ENCODE assay signal across 7 cellular contexts in genomic region chr18:76349067-76349715, GRCh38.
A peak's percentile ranks its signal among the peaks of the same experiment; 100 is the strongest.
DNase-seq lines count a peak whose midpoint lies in the region; ATAC-seq, FAIRE-seq and TF ChIP-seq lines count a peak whose summit lies in the region.

No MANE protein-coding gene starts in this region.

- POLR2A ChIA-PET in HepG2 (lab: Yijun Ruan, JAX): no interaction called here

- H3K27me3 ChIP-seq in HepG2 (ENCODE audit: control insufficient read depth in 1 of 2, insufficient read depth in 2 of 2, low read length in 2 of 2): peaks cover 0 to 18% of the 10 kb centered on the region in 2 experiments; a peak in 3 of 5 replicates

- H3K27ac ChIP-seq in HepG2 (ENCODE audit: extremely low read length, insufficient read depth, low read length): no peak overlapping the region

- no peaks in the 10 kb centered on the region for H3K36me3 ChIP-seq in HepG2 (replicated peaks in 1 of 2; ENCODE audit: control insufficient read depth in 1 of 2, insufficient read depth in 2 of 2, low read length in 2 of 2)

- no peaks in the 10 kb centered on the region for H3K9me3 ChIP-seq in HepG2 (ENCODE audit: low read length)

- 8% methylated on average over 25 of the region's 29 CpGs for WGBS in HepG2 (ENCODE audit: low lambda C conversion rate)

- TF ChIP-seq EP300 in HepG2 (IDR thresholded peaks at IDR 0.05; ENCODE audit: low read depth in 2 of 2, low read length in 2 of 2) (no peak), HepG2 (CRISPR knock-in tag; IDR thresholded peaks at IDR 0.05; ENCODE audit: borderline replicate concordance) (no peak)

- H2AFZ ChIP-seq in HepG2 (ENCODE audit: low read length): no peak overlapping the region

- ATAC-seq in HG03139 (IDR thresholded peaks at IDR 0.05; ENCODE audit: unreplicated experiment) (peak; percentile 63), HepG2 (peak; percentile 11)

- TF ChIP-seq RAD21 in HepG2 (CRISPR knock-in tag; IDR thresholded peaks at IDR 0.05): peak; percentile 58; the same call in 1 of the 2 replicates

- TF ChIP-seq POLR2A in HepG2 (IDR thresholded peaks at IDR 0.05; ENCODE audit: insufficient read depth in 1 of 2, low read depth in 2 of 2, low read length in 2 of 2): no peak

- peaks cover 49% of the 10 kb centered on the region for H3K4me1 ChIP-seq in HepG2 (ENCODE audit: insufficient read depth, low read length)

- intact Hi-C loops in HepG2 (cut with micrococcal nuclease; ENCODE audit: unreplicated experiment): loop anchor here (1.0 to 5.0 kb wide), 3 partner anchors 179 to 1692 kb away; no protein-coding TSS in a partner anchor

- TF ChIP-seq CTCF in GM13976 (IDR thresholded peaks at IDR 0.05; ENCODE audit: borderline replicate concordance, control extremely low read depth, extremely low read depth, insufficient read depth, missing control alignments) (peak; percentile 82), HepG2 (CRISPR knock-in tag; IDR thresholded peaks at IDR 0.05) (peak; percentile 90)

- no peaks in the 10 kb centered on the region for H4K20me1 ChIP-seq in HepG2 (ENCODE audit: insufficient read depth, low read length)

- CTCF ChIA-PET in HepG2 (lab: Yijun Ruan, JAX; ENCODE audit: low intra/inter-chr PET ratio, low total read pairs): interaction anchor here (1.3 to 1.9 kb wide), 2 partner anchors 180 to 464 kb away, joined by 5 to 7 read pairs; no protein-coding TSS in a partner anchor

- H3K9ac ChIP-seq in HepG2 (ENCODE audit: insufficient read depth, low read depth, low read length): no peak overlapping the region

- no TSS peak for BruUV-seq in HepG2 (replicated peaks; lab: Mats Ljungman, UMichigan)

- no peaks in the 10 kb centered on the region for H3K79me2 ChIP-seq in HepG2 (ENCODE audit: insufficient read depth, low read length)

- H3K4me2 ChIP-seq in HepG2 (ENCODE audit: low read depth, low read length): peak overlapping the region; percentile 96

- in situ Hi-C loops in GM13976 (cut with MboI; ENCODE audit: low sequenced_read_pairs, unreplicated experiment): no loop called here
- in situ Hi-C loops in HepG2 (cut with HindIII; ENCODE audit: extremely low pct_ligation_motif_present, low pct_unique_long_range_greater_than_20kb): loop anchor here (10.0 kb wide), 2 partner anchors 184 to 464 kb away; no protein-coding TSS in a partner anchor

- FAIRE-seq in HepG2 (lab: Jason Lieb, UNC): peak; percentile 74

- peak; percentile 86 for DNase-seq in GM13976 (ENCODE audit: low spot score)
- peak; percentile 11 for DNase-seq in NCI-H226
- DNase-seq in activated CD4-positive, CD25-positive, alpha-beta regulatory T cell treated with anti-CD3 and anti-CD28 coated beads, Interleukin-2, amount 50 U/mL, for 72 hours: peak; percentile 59
- peak; percentile 66 for DNase-seq in cerebellum (ENCODE audit: low spot score)
- DNase-seq in HepG2 (ENCODE audit: low spot score): peak; percentile 67
- peak; percentile 43 to 48 for DNase-seq in stimulated activated CD4-positive, alpha-beta T cell treated with anti-CD3 and anti-CD28 coated beads, Interleukin-4, amount 100 ng/mL, for 4 hours

- peak overlapping the region; percentile 20 to 69 (median 41); a peak in 5 of 6 replicates for H3K4me3 ChIP-seq in HepG2 (replicated peaks in 1 of 3; ENCODE audit: insufficient read depth in 1 of 3, low read depth in 2 of 3, low read length in 3 of 3)

TF ChIP-seq in HepG2, 621 proteins besides CTCF, POLR2A, EP300 and RAD21 (continues in another document):
- TF ChIP-seq ZNF337 (CRISPR knock-in tag; IDR thresholded peaks at IDR 0.05; ENCODE audit: borderline replicate concordance, low read depth) (0 out of 2 replicates have a peak, but pooled peaks have one; percentile 56), POLR2AphosphoS2 (IDR thresholded peaks at IDR 0.05; ENCODE audit: low read depth, low read length) (0 out of 2 replicates have a peak, but pooled peaks have one; percentile 40), HMGXB3 (CRISPR knock-in tag; IDR thresholded peaks at IDR 0.05; ENCODE audit: borderline replicate concordance) (no peak), ZNF704 (CRISPR knock-in tag; IDR thresholded peaks at IDR 0.05; ENCODE audit: borderline replicate concordance) (no peak), UBTF (CRISPR knock-in tag; IDR thresholded peaks at IDR 0.05) (peak; percentile 26; the same call in 1 of the 2 replicates), ZKSCAN8 (CRISPR knock-in tag; IDR thresholded peaks at IDR 0.05; ENCODE audit: borderline replicate concordance) (peak; percentile 99), SMAD1 (CRISPR knock-in tag; IDR thresholded peaks at IDR 0.05; ENCODE audit: borderline replicate concordance, low read depth) (0 out of 2 replicates have a peak, but pooled peaks have one; percentile 25), ZNF350 (CRISPR knock-in tag; IDR thresholded peaks at IDR 0.05; ENCODE audit: borderline replicate concordance, low read depth) (0 out of 2 replicates have a peak, but pooled peaks have one; percentile 49), DPF2 (CRISPR knock-in tag; IDR thresholded peaks at IDR 0.05; ENCODE audit: borderline replicate concordance, low read depth) (no peak), SMC3 (IDR thresholded peaks at IDR 0.05; ENCODE audit: low read length) (peak; percentile 68)

Comparison
In these comparisons a context has a peak if more than half of its experiments do, and no peak if none do; other contexts are left out.
1. DNase-seq: peak in every context shown above with its lines; median percentile 86 in GM13976; 67 in HepG2; 66 in cerebellum; 59 in activated CD4-positive, CD25-positive, alpha-beta regulatory T cell treated with anti-CD3 and anti-CD28 coated beads, Interleukin-2, amount 50 U/mL, for 72 hours; 46 in stimulated activated CD4-positive, alpha-beta T cell treated with anti-CD3 and anti-CD28 coated beads, Interleukin-4, amount 100 ng/mL, for 4 hours; 11 in NCI-H226.